Comparison of ENCODE assay signal across 9 cellular contexts in the genomic region with DNA sequence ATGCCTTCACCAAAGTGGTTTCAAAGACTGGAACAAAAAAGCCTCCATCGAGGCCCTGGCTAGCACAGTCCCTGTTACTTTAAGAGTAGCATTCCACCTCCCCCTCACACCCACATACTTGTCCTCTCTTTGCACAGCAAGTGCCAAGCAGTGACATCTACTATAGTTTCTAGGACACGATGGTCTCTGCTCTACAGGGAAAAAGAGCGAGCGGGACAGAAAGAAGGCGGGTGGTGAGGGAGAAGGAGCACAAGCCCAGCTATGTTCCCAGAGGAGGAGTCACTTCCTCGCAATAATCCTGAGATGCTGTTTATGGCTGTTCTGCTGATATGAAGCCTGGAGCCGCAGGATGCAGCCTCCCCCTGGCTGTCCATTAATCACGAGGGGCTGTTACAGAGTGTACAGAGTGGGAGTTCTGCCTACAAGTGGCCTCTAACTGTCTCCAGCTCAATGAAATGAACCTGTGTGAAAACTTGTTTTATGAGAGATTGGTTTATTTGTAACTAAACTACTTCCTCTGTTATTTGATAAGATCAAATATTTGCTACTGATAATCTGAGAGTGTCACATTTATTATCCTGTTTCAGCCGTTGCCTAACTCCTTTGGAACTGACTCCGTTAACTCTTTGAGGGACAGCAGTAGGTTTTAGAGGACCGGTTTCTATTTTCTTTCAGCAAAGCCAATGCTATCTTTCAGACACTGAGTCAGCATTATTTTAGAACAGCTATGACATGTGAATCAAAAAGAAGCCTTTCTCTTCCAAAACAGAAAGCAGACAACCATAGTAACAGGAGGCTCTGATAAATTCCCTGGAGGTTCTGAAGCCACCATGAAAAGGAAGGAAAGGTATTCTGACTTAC.
DNase-seq lines count a peak whose midpoint lies in the region; ATAC-seq and TF ChIP-seq lines count a peak whose summit lies in the region.
"Had no signal": no experiment of that assay in that cellular context is flagged by ENCODE, and none has a peak within 500 bp of the region (broad histone marks: within the 10 kb centered on the region; RNA-seq: fewer than 3 reads in every experiment).

No MANE protein-coding gene starts in this region.

- H3K4me1 Mint-ChIP-seq in T-cell, result no peaks in the 10 kb centered on the region

- H3K4me3 ChIP-seq in ACC112 (ENCODE audit: low read depth, low read length), result peak overlapping the region; percentile 70
- H3K4me3 ChIP-seq in duodenal mucosa (ENCODE audit: low read depth in 1 of 2, low read length in 2 of 2), result peak overlapping the region; percentile 44 to 50
- peak overlapping the region; percentile 30 for H3K4me3 ChIP-seq in upper lobe of right lung

- DNase-seq in NCI-H2227 (lab: John Stamatoyannopoulos, UW; ENCODE audit: unreplicated experiment) (peak; percentile 20), lung microvascular endothelial cell (ENCODE audit: low read depth in 2 of 2) (peak; percentile 44 to 81), upper lobe of right lung (peak; percentile 72), T-cell (no peak)
- no peak for DNase-seq in stimulated activated CD4-positive, alpha-beta T cell treated with anti-CD3 and anti-CD28 coated beads, Interleukin-12 subunit alpha, Interleukin-12 subunit beta, amount 100 ng/mL, for 4 hours
- DNase-seq: DND-41 had no signal

- H3K4me1 ChIP-seq in ACC112 (ENCODE audit: control insufficient read depth, insufficient read depth, low read length, unreplicated experiment), result peaks cover 27% of the 10 kb centered on the region
- peaks cover 21 to 25% of the 10 kb centered on the region in 2 donors for H3K4me1 ChIP-seq in duodenal mucosa (ENCODE audit: control insufficient read depth in 1 of 2, insufficient read depth in 2 of 2, low read length in 2 of 2)
- H3K4me1 ChIP-seq in upper lobe of right lung, result peaks cover 23% of the 10 kb centered on the region

- no peaks in the 10 kb centered on the region for H3K27me3 ChIP-seq in ACC112 (ENCODE audit: insufficient read depth, low read length)
- H3K27me3 ChIP-seq in duodenal mucosa (ENCODE audit: control insufficient read depth in 1 of 2, insufficient read depth in 2 of 2, low read length in 2 of 2), result no peaks in the 10 kb centered on the region
- H3K27me3 ChIP-seq in upper lobe of right lung, result no peaks in the 10 kb centered on the region

- H3K9ac ChIP-seq in duodenal mucosa (ENCODE audit: low read depth in 1 of 2, low read length in 2 of 2), result no peak overlapping the region

- H3K79me2 ChIP-seq in ACC112 (ENCODE audit: control insufficient read depth, insufficient read depth, low read length, unreplicated experiment), result no peaks in the 10 kb centered on the region

- TF ChIP-seq CTCF in upper lobe of right lung (IDR thresholded peaks at IDR 0.05), result no peak

- H3K4me3 Mint-ChIP-seq in T-cell, result no peak overlapping the region

- ATAC-seq in upper lobe of right lung, result peak; percentile 97
- no peak for ATAC-seq in HG02840 (IDR thresholded peaks at IDR 0.05; ENCODE audit: low FRiP score, unreplicated experiment)
- ATAC-seq in T-cell (replicated peaks in 1 of 4), result no peak

- CTCF ChIA-PET in T-cell (lab: Charles Lee), result interaction anchor here in 1 of 2 donors (0.6 kb wide), 2 partner anchors 13 to 1958 kb away, joined by 3 read pairs; no protein-coding TSS in a partner anchor

- no peaks in the 10 kb centered on the region for H3K36me3 ChIP-seq in ACC112 (ENCODE audit: insufficient read depth, low read length)
- H3K36me3 ChIP-seq in duodenal mucosa (ENCODE audit: control insufficient read depth in 1 of 2, insufficient read depth in 2 of 2, low read length in 2 of 2), result no peaks in the 10 kb centered on the region
- no peaks in the 10 kb centered on the region for H3K36me3 ChIP-seq in upper lobe of right lung

- H3K27ac Mint-ChIP-seq in T-cell, result no peak overlapping the region

- H3K27ac ChIP-seq in ACC112 (ENCODE audit: low read depth, low read length) (peak overlapping the region; percentile 86), duodenal mucosa (ENCODE audit: low read depth, low read length) (no peak overlapping the region), upper lobe of right lung (peak overlapping the region; percentile 84)

- H3K9me3 ChIP-seq in duodenal mucosa (ENCODE audit: control insufficient read depth in 1 of 2, low read length in 2 of 2), result no peaks in the 10 kb centered on the region
- H3K9me3 ChIP-seq in upper lobe of right lung, result no peaks in the 10 kb centered on the region

- no peaks in the 10 kb centered on the region for H3K9me3 Mint-ChIP-seq in T-cell

- peak overlapping the region; percentile 90 for H2AFZ ChIP-seq in ACC112 (ENCODE audit: low read length, unreplicated experiment)

- no peaks in the 10 kb centered on the region for H3K36me3 Mint-ChIP-seq in T-cell

- POLR2A ChIA-PET in T-cell (lab: Charles Lee), result no interaction called here

- intact Hi-C loops in upper lobe of right lung (cut with DNase I), result no loop called here

- no peaks in the 10 kb centered on the region for H3K27me3 Mint-ChIP-seq in T-cell

Comparison
In these comparisons a context has a peak if more than half of its experiments do, and no peak if none do; other contexts are left out.
1. DNase-seq: peak in NCI-H2227 (single experiment), lung microvascular endothelial cell (2 of 2) and upper lobe of right lung (single experiment); none in stimulated activated CD4-positive, alpha-beta T cell treated with anti-CD3 and anti-CD28 coated beads, Interleukin-12 subunit alpha, Interleukin-12 subunit beta, amount 100 ng/mL, for 4 hours (single experiment) and T-cell (0 of 34).
2. Peak in every context shown above with its lines, with median percentiles within 50 percentile points of each other: H3K4me3 ChIP-seq.